Comparison of ENCODE assay signal across 8 cellular contexts in the genomic region with DNA sequence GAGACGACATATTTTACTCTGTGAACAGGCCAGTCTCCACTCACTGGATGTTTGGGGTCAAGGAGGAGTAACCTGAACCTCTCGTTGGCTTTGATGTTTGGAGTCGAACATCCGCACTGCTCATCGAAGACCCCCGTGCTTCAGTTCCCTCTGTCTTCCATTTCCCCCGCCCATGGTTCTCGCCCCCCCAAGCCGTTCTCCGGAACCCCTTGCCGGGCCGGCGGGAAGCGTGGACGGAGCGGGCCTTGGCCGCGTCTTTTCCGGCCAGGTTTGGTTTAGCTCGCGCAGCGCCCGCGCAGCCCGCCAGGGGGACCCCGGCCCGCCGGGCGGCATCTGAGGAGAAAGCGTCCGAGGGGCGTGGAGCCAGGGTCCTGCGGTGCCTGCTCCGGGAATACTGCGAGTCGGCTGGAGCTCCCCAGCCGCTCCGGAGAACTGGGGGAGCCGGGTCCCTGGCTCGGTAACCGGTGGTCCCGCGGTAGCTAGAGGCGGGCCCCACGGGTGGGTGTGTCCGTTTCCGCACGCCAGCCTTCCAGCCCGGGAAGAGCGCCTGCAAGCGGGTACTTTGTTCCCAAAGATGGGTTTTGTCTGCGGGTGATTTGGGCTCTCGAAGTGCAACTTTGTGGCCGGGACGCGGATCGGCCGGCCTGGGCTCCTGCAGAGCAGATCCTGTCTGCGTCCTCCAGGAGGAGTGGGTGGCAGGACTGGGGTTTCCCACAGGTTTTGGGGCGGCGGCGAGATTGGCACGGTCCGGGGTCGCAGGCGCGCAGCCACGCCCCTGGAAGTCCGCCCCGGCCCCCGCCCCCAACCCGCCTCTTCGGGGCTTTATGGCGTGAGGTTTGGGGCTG. TPM values are rescaled to one million over a fixed set of nuclear protein-coding genes. Genes with fewer than 3 reads are reported as not detected.
A peak's percentile ranks its signal among the peaks of the same experiment; 100 is the strongest.
DNase-seq lines count a peak whose midpoint lies in the region; ATAC-seq and TF ChIP-seq lines count a peak whose summit lies in the region.

No MANE protein-coding gene starts in this region.

- ATAC-seq in HG02798 (IDR thresholded peaks at IDR 0.05; ENCODE audit: poor library complexity, unreplicated experiment) (peak; percentile 65), RWPE2 (ENCODE audit: low read depth) (peak; percentile 62), left cardiac atrium (peak; percentile 73 to 78), GM18520 (IDR thresholded peaks at IDR 0.05; ENCODE audit: unreplicated experiment) (no peak)

- TF ChIP-seq CTCF in GM12865 (IDR thresholded peaks at IDR 0.05; ENCODE audit: insufficient read depth, low read depth, low read length, missing control alignments), result peak; percentile 82
- TF ChIP-seq CTCF in RWPE2 (IDR thresholded peaks at IDR 0.05; ENCODE audit: poor library complexity, severe bottlenecking), result peak; percentile 73
- TF ChIP-seq CTCF in progenitor cell of endocrine pancreas (IDR thresholded peaks at IDR 0.05; ENCODE audit: unreplicated experiment), result peak; percentile 88

- H3K36me3 Mint-ChIP-seq in activated naive CD4-positive, alpha-beta T cell treated with anti-CD3 and anti-CD28 coated beads, Interleukin-2, amount 50 U/mL, for 24 hours, result peaks cover 5% of the 10 kb centered on the region
- no peaks in the 10 kb centered on the region for H3K36me3 Mint-ChIP-seq in progenitor cell of endocrine pancreas (ENCODE audit: insufficient read depth)

- H3K4me3 ChIP-seq in GM12865 (ENCODE audit: low read depth, low read length) (peak overlapping the region; percentile 83), RWPE2 (ENCODE audit: severe bottlenecking) (peak overlapping the region; percentile 46)

- peaks cover 23% of the 10 kb centered on the region for H3K27me3 Mint-ChIP-seq in activated naive CD4-positive, alpha-beta T cell treated with anti-CD3 and anti-CD28 coated beads, Interleukin-2, amount 50 U/mL, for 24 hours
- peaks cover 24% of the 10 kb centered on the region for H3K27me3 Mint-ChIP-seq in progenitor cell of endocrine pancreas

- H3K27ac Mint-ChIP-seq in activated naive CD4-positive, alpha-beta T cell treated with anti-CD3 and anti-CD28 coated beads, Interleukin-2, amount 50 U/mL, for 24 hours, result no peak overlapping the region
- H3K27ac Mint-ChIP-seq in progenitor cell of endocrine pancreas, result peak overlapping the region; percentile 89

- intact Hi-C loops in left cardiac atrium (cut with DNase I), result no loop called here

- H3K9me3 ChIP-seq in RWPE2 (ENCODE audit: severe bottlenecking), result no peaks in the 10 kb centered on the region

- H3K27me3 ChIP-seq in RWPE2 (ENCODE audit: insufficient read depth, poor library complexity, severe bottlenecking), result peaks cover 18% of the 10 kb centered on the region

- peak overlapping the region; percentile 74 for H3K4me3 Mint-ChIP-seq in activated naive CD4-positive, alpha-beta T cell treated with anti-CD3 and anti-CD28 coated beads, Interleukin-2, amount 50 U/mL, for 24 hours
- H3K4me3 Mint-ChIP-seq in progenitor cell of endocrine pancreas (ENCODE audit: low read depth), result peak overlapping the region; percentile 83

- no peaks in the 10 kb centered on the region for H3K9me3 Mint-ChIP-seq in activated naive CD4-positive, alpha-beta T cell treated with anti-CD3 and anti-CD28 coated beads, Interleukin-2, amount 50 U/mL, for 24 hours
- H3K9me3 Mint-ChIP-seq in progenitor cell of endocrine pancreas (ENCODE audit: low read depth), result peaks cover 4% of the 10 kb centered on the region

- no peaks in the 10 kb centered on the region for H3K36me3 ChIP-seq in RWPE2 (ENCODE audit: low read depth)

- no peaks in the 10 kb centered on the region for H3K4me1 ChIP-seq in RWPE2 (ENCODE audit: insufficient read depth, poor library complexity, severe bottlenecking)

- DNase-seq in GM12865 (ENCODE audit: low read depth) (peak; percentile 46), RWPE2 (ENCODE audit: low spot score) (peak; percentile 59), left cardiac atrium (peak; percentile 34), progenitor cell of endocrine pancreas (ENCODE audit: low spot score, unreplicated experiment) (peak; percentile 82), GF-D8 (lab: John Stamatoyannopoulos, UW) (no peak)

- peaks cover 20% of the 10 kb centered on the region for H3K4me1 Mint-ChIP-seq in activated naive CD4-positive, alpha-beta T cell treated with anti-CD3 and anti-CD28 coated beads, Interleukin-2, amount 50 U/mL, for 24 hours
- H3K4me1 Mint-ChIP-seq in progenitor cell of endocrine pancreas (ENCODE audit: low read depth), result peaks cover 12% of the 10 kb centered on the region

- H3K27ac ChIP-seq in RWPE2 (ENCODE audit: poor library complexity, severe bottlenecking), result no peak overlapping the region

RNA-seq across cellular contexts. Expression of a gene that starts 0.4 kb away (rescaled TPM):
- under 1 TPM; 0.29 to 0.65 TPM for total RNA-seq in left cardiac atrium
- total RNA-seq in progenitor cell of endocrine pancreas, result 13.0 and 13.6 TPM in 2 replicates
